ENCODE assay signal across 8 cellular contexts in the genomic region with DNA sequence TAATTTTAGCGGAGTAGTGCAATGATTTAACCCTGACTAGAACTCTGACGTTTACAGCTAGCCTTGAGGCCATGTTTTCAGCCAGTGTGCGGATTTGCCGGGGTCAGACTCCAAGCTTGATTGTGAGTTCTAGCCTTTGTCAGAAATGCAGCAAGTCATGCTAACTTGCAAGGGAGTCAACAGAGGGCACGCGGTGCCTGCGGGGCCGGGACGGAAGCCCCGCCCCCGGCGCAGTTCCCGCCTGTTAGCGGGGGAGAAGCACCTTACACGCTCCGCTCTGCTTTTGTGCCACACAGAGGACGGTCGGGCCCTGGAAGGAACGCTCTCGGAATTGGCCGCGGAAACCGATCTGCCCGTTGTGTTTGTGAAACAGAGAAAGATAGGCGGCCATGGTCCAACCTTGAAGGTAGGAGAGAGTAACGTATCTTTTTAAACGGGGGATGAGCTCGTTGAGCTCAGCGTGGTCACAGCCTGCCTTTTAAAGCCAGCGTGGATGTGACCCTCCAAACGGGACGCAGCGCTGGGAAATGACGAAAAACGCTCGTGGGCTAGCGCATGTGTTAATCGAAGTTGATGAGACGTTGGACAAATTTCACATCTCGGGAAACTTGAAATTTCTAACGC.
A peak's percentile ranks its signal among the peaks of the same experiment; 100 is the strongest.
DNase-seq lines count a peak whose midpoint lies in the region; ATAC-seq and TF ChIP-seq lines count a peak whose summit lies in the region.

No MANE protein-coding gene starts in this region.

- DNase-seq in AML-193 (lab: John Stamatoyannopoulos, UW): peak; percentile 81 to 89
- peak; percentile 75 for DNase-seq in GM19238 (ENCODE audit: insufficient read length, low spot score)
- peak; percentile 75 to 90 for DNase-seq in NCI-H524 (lab: John Stamatoyannopoulos, UW)
- peak; percentile 91 for DNase-seq in activated CD4-positive, alpha-beta T cell treated with anti-CD3 and anti-CD28 coated beads for 48 hours
- DNase-seq in coronary artery (ENCODE audit: low spot score): peak; percentile 88
- DNase-seq in left kidney (ENCODE audit: low read depth, low spot score): peak; percentile 95
- DNase-seq in stimulated activated CD4-positive, alpha-beta T cell treated with anti-CD3 and anti-CD28 coated beads, Interleukin-2, amount 100 ng/mL, for 4 hours (ENCODE audit: low read depth): peak; percentile 85

- peak; percentile 57 for ATAC-seq in HG03442 (IDR thresholded peaks at IDR 0.05; ENCODE audit: unreplicated experiment)

- H3K4me3 ChIP-seq in coronary artery: peak overlapping the region; percentile 89

- TF ChIP-seq CTCF in coronary artery (IDR thresholded peaks at IDR 0.05): no peak

- peak overlapping the region; percentile 91 to 97 for H3K27ac ChIP-seq in coronary artery

Comparison
In these comparisons a context has a peak if more than half of its experiments do, and no peak if none do; other contexts are left out.
1. Peak in every context shown above with its lines: DNase-seq, ATAC-seq, H3K4me3 ChIP-seq and H3K27ac ChIP-seq.